ENCODE assay signal across 8 cellular contexts in the genomic region with DNA sequence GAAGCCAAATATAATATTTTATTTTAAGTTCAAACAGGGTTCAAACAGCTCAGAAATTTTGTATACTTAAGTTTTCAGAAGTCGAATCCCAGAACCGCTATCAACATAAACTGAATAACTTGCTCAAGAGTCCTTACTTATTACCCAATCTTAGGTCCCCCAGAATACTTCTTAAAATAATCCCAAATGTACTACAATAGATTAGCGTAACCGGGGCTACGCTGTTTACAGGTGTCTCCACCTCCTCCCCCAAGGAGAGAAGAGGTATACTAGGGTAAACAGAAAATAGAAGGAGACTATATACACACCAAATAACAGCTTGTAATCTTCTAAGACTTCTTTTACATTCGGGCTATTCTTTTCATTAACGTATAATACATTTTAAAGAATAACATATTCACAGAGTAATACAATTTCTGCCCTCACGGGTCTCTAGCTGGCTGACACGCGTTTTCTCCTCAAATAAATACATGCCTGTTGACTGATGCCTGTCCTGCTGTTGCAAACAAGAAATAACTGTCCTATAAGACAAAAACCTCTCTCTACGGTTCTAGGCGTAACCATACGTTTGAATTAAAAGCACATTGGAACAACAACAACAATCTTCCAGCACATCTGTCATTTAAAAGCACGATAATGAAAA. TPM values are rescaled to one million over a fixed set of nuclear protein-coding genes. Genes with fewer than 3 reads are reported as not detected.
DNase-seq lines count a peak whose midpoint lies in the region; ATAC-seq, FAIRE-seq and TF ChIP-seq lines count a peak whose summit lies in the region.

No MANE protein-coding gene starts in this region.

- intact Hi-C loops in ascending aorta (cut with DNase I), result loop anchor here (5.0 kb wide), 2 partner anchors 179 to 711 kb away; partner anchors contain the start of genes INTS14 and RPL4

- H3K79me2 ChIP-seq in Loucy (ENCODE audit: insufficient read depth, low read length) (peaks cover 35% of the 10 kb centered on the region), keratinocyte (ENCODE audit: control insufficient read depth, insufficient read depth, low read length) (peaks cover 29% of the 10 kb centered on the region)

- H3K27ac ChIP-seq in ascending aorta, result peak overlapping the region; percentile 98
- H3K27ac ChIP-seq in keratinocyte (ENCODE audit: control insufficient read depth, insufficient read depth, low read length), result peak overlapping the region; percentile 82
- H3K27ac ChIP-seq in temporal lobe (ENCODE audit: low read depth, low read length), result peak overlapping the region; percentile 87

- FAIRE-seq in keratinocyte (lab: Jason Lieb, UNC), result no peak

- H3K4me1 ChIP-seq in ES-I3 (ENCODE audit: insufficient read depth, low read length) (no peaks in the 10 kb centered on the region), Loucy (ENCODE audit: insufficient read depth, low read length, poor library complexity, severe bottlenecking) (peaks cover 36% of the 10 kb centered on the region), ascending aorta (peaks cover 5 to 15% of the 10 kb centered on the region in 2 donors), keratinocyte (ENCODE audit: control insufficient read depth, extremely low read depth, insufficient read depth, low read length) (peaks cover 24% of the 10 kb centered on the region)

- no peaks in the 10 kb centered on the region for H3K36me3 ChIP-seq in ES-I3 (ENCODE audit: insufficient read depth, low read length)
- H3K36me3 ChIP-seq in Loucy (ENCODE audit: insufficient read depth, low read length), result no peaks in the 10 kb centered on the region
- H3K36me3 ChIP-seq in ascending aorta, result no peaks in the 10 kb centered on the region
- H3K36me3 ChIP-seq in keratinocyte (ENCODE audit: control insufficient read depth in 2 of 2, extremely low read depth in 1 of 2, insufficient read depth in 2 of 2, low read length in 2 of 2), result no peaks in the 10 kb centered on the region

- H3K27me3 ChIP-seq in Loucy (ENCODE audit: insufficient read depth, low read length, poor library complexity, severe bottlenecking) (no peaks in the 10 kb centered on the region), ascending aorta (no peaks in the 10 kb centered on the region), keratinocyte (ENCODE audit: control insufficient read depth, extremely low read depth, insufficient read depth, low read length) (no peaks in the 10 kb centered on the region)

- dilution Hi-C loops in keratinocyte (cut with MboI; ENCODE audit: extremely low pct_ligation_motif_present, low sequenced_read_pairs), result no loop called here

- DNase-seq in ascending aorta (ENCODE audit: low spot score in 2 of 2) (no peak), keratinocyte (ENCODE audit: low read depth, low spot score) (no peak), D341Med (ENCODE audit: low spot score) (no peak)
- DNase-seq in stimulated activated naive CD4-positive, alpha-beta T cell treated with Interleukin-2 at 50 U/mL for 16 hours (lab: John Stamatoyannopoulos, UW), result no peak

- peak overlapping the region; percentile 80 for H3K4me3 ChIP-seq in Loucy (ENCODE audit: low read length, poor library complexity, severe bottlenecking)
- peak overlapping the region; percentile 84 to 99 for H3K4me3 ChIP-seq in ascending aorta
- H3K4me3 ChIP-seq in keratinocyte (ENCODE audit: control insufficient read depth in 2 of 3, extremely low read depth in 1 of 3, insufficient read depth in 2 of 3, low read depth in 1 of 3, low read length in 3 of 3), result peak overlapping the region; percentile 86 to 91 (median 90)

- no peaks in the 10 kb centered on the region for H3K9me1 ChIP-seq in keratinocyte (ENCODE audit: control insufficient read depth, extremely low read depth, insufficient read depth, low read length)

- H3F3A ChIP-seq in Loucy (ENCODE audit: low read depth), result no peaks in the 10 kb centered on the region

- H4K20me1 ChIP-seq in Loucy (ENCODE audit: insufficient read depth, low read length, poor library complexity, severe bottlenecking) (peaks cover 9% of the 10 kb centered on the region), keratinocyte (ENCODE audit: control insufficient read depth, extremely low read depth, insufficient read depth, low read length) (no peaks in the 10 kb centered on the region)

- H3K9me3 ChIP-seq in ES-I3 (ENCODE audit: control insufficient read depth, insufficient read depth, low read length), result no peaks in the 10 kb centered on the region
- H3K9me3 ChIP-seq in Loucy (ENCODE audit: insufficient read depth, low read depth, low read length), result no peaks in the 10 kb centered on the region
- H3K9me3 ChIP-seq in ascending aorta, result no peaks in the 10 kb centered on the region
- no peaks in the 10 kb centered on the region for H3K9me3 ChIP-seq in keratinocyte (ENCODE audit: control insufficient read depth, low read depth, low read length)

- H3K4me2 ChIP-seq in Loucy (ENCODE audit: low read depth, low read length, poor library complexity, severe bottlenecking) (peak overlapping the region; percentile 93), keratinocyte (ENCODE audit: control insufficient read depth, extremely low read depth, insufficient read depth, low read depth, low read length) (peak overlapping the region; percentile 98)

- TF ChIP-seq CTCF in Loucy (conservative IDR thresholded peaks at IDR 0.05; ENCODE audit: low read length) (no peak), ascending aorta (IDR thresholded peaks at IDR 0.05) (no peak), keratinocyte (optimal IDR thresholded peaks at IDR 0.05 in 1 of 3, IDR thresholded peaks at IDR 0.05 in 1 of 3, conservative IDR thresholded peaks at IDR 0.05 in 1 of 3; ENCODE audit: extremely low read depth in 1 of 3, insufficient read depth in 2 of 3, low read length in 3 of 3) (no peak)

- H2AFZ ChIP-seq in Loucy (ENCODE audit: low read length) (peak overlapping the region; percentile 68), keratinocyte (ENCODE audit: control insufficient read depth, low read length) (peak overlapping the region; percentile 30)

- H3K9me2 ChIP-seq in Loucy (replicated peaks; ENCODE audit: low read depth, low read length), result no peaks in the 10 kb centered on the region

- ATAC-seq in GM19452 (IDR thresholded peaks at IDR 0.05; ENCODE audit: unreplicated experiment), result no peak

- H3K9ac ChIP-seq in ES-I3 (ENCODE audit: low read depth, low read length), result peak overlapping the region; percentile 75; the same call in 1 of the 2 replicates
- peak overlapping the region; percentile 69 for H3K9ac ChIP-seq in Loucy (ENCODE audit: low read depth, low read length, poor library complexity, severe bottlenecking)
- H3K9ac ChIP-seq in keratinocyte (ENCODE audit: control insufficient read depth, extremely low read depth, insufficient read depth, low read length), result peak overlapping the region; percentile 95

RNA-seq across cellular contexts. Expression of gene DENND4A, which starts 1.3 kb away (rescaled TPM):
- total RNA-seq in ascending aorta (21.9 TPM), temporal lobe (60.7 TPM)
- 6.0 to 10.0 TPM (median 6.5 TPM) in 3 replicates for polyA plus RNA-seq in keratinocyte
- 9.5 TPM for polyA plus RNA-seq in keratinocyte (2011; ENCODE audit: low read depth)
- 3.8 and 8.8 TPM in 2 replicates for polyA plus RNA-seq in keratinocyte (2011; cell fraction: cytosol; rRNA removed)
- polyA plus RNA-seq in keratinocyte (2011; cell fraction: nucleus; rRNA removed), result 11.6 and 13.3 TPM in 2 replicates
- polyA plus RNA-seq in keratinocyte (2012; ENCODE audit: low replicate concordance), result 3.3 and 6.9 TPM in 2 replicates
- 7.0 to 31.9 TPM (median 18.5 TPM) in 3 replicates for polyA minus RNA-seq in keratinocyte
- 9.0 TPM for polyA minus RNA-seq in keratinocyte (2011; cell fraction: cytosol; rRNA and poly(A)+ RNA removed)
- 23.4 and 39.9 TPM in 2 replicates for polyA minus RNA-seq in keratinocyte (2011; cell fraction: nucleus; rRNA and poly(A)+ RNA removed)
